In genomic region chr16:3007059-3007956, GRCh38 we compare ENCODE assay signal across 1 cellular context.
TF ChIP-seq lines count a peak whose summit lies in the region.

No MANE protein-coding gene starts in this region.

TF ChIP-seq in GM12878, 131 proteins besides CTCF, POLR2A, EP300 and RAD21:
- TF ChIP-seq NFXL1 (IDR thresholded peaks at IDR 0.05; ENCODE audit: borderline replicate concordance) (no peak), BHLHE40 (IDR thresholded peaks at IDR 0.05; ENCODE audit: borderline replicate concordance in 1 of 2, low read depth in 2 of 2, low read length in 1 of 2) (no peak), ZBTB40 (IDR thresholded peaks at IDR 0.05; ENCODE audit: borderline replicate concordance) (peak; percentile 67; the same call in 1 of the 2 replicates)
- TF ChIP-seq, protein P1, sequence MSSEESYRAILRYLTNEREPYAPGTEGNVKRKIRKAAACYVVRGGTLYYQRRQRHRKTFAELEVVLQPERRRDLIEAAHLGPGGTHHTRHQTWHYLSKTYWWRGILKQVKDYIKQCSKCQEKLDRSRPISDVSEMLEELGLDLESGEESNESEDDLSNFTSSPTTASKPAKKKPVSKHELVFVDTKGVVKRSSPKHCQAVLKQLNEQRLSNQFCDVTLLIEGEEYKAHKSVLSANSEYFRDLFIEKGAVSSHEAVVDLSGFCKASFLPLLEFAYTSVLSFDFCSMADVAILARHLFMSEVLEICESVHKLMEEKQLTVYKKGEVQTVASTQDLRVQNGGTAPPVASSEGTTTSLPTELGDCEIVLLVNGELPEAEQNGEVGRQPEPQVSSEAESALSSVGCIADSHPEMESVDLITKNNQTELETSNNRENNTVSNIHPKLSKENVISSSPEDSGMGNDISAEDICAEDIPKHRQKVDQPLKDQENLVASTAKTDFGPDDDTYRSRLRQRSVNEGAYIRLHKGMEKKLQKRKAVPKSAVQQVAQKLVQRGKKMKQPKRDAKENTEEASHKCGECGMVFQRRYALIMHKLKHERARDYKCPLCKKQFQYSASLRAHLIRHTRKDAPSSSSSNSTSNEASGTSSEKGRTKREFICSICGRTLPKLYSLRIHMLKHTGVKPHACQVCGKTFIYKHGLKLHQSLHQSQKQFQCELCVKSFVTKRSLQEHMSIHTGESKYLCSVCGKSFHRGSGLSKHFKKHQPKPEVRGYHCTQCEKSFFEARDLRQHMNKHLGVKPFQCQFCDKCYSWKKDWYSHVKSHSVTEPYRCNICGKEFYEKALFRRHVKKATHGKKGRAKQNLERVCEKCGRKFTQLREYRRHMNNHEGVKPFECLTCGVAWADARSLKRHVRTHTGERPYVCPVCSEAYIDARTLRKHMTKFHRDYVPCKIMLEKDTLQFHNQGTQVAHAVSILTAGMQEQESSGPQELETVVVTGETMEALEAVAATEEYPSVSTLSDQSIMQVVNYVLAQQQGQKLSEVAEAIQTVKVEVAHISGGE (CRISPR knock-in tag; IDR thresholded peaks at IDR 0.05): no peak
